Comparison of ENCODE assay signal across 1 cellular context in the genomic region with DNA sequence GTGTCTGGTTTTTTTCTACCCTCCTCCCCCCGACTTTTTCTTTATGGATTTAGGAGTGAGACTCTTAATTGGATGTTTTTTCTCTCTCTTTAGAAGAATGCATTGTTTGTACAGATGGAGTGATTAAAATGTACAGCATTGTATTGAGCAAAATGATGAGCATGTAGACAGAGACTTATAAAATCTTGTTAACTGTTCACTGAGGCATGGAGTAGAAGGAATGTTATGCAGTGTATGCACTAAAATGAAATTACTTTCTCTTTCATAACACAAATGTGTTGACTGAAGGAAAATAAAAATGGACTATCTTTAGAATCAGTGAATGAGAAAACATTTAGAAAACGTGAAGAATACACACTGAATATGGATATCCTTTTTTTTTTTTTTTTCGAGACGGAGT.
TF ChIP-seq lines count a peak whose summit lies in the region.

No MANE protein-coding gene starts in this region.

TF ChIP-seq in K562, 482 proteins besides CTCF, POLR2A, EP300 and RAD21 (continued from another document):
- TF ChIP-seq, protein P1, sequence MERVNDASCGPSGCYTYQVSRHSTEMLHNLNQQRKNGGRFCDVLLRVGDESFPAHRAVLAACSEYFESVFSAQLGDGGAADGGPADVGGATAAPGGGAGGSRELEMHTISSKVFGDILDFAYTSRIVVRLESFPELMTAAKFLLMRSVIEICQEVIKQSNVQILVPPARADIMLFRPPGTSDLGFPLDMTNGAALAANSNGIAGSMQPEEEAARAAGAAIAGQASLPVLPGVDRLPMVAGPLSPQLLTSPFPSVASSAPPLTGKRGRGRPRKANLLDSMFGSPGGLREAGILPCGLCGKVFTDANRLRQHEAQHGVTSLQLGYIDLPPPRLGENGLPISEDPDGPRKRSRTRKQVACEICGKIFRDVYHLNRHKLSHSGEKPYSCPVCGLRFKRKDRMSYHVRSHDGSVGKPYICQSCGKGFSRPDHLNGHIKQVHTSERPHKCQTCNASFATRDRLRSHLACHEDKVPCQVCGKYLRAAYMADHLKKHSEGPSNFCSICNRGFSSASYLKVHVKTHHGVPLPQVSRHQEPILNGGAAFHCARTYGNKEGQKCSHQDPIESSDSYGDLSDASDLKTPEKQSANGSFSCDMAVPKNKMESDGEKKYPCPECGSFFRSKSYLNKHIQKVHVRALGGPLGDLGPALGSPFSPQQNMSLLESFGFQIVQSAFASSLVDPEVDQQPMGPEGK (CRISPR knock-in tag; IDR thresholded peaks at IDR 0.05; ENCODE audit: borderline replicate concordance), result no peak
TF ChIP-seq in K562: peak in this region for 1.
